Comparison of ENCODE assay signal across 23 cellular contexts in genomic region chr3:154285221-154285620, GRCh38. TPM values are rescaled to one million over a fixed set of nuclear protein-coding genes. Genes with fewer than 3 reads are reported as not detected.
A peak's percentile ranks its signal among the peaks of the same experiment; 100 is the strongest.
DNase-seq lines count a peak whose midpoint lies in the region; ATAC-seq and TF ChIP-seq lines count a peak whose summit lies in the region.
"Had no signal": no experiment of that assay in that cellular context is flagged by ENCODE, and none has a peak within 500 bp of the region (broad histone marks: within the 10 kb centered on the region; RNA-seq: fewer than 3 reads in every experiment).

No MANE protein-coding gene starts in this region.

- H3K27ac Mint-ChIP-seq in activated T-cell treated with anti-CD3 and anti-CD28 coated beads, Interleukin-2, amount 50 U/mL, for 72 hours = peak overlapping the region; percentile 55
- H3K27ac Mint-ChIP-seq: activated naive CD8-positive, alpha-beta T cell; CD4-positive, alpha-beta T cell; stimulated activated naive CD8-positive, alpha-beta T cell treated with anti-CD3 and anti-CD28 coated beads, Interleukin-15, Interleukin-2, amounts not matched to agents 100 ng/mL and 50 ng/mL, for 24 hours had no signal

- no peak overlapping the region for H2AFZ ChIP-seq in PC-3 (ENCODE audit: low read length)

- no peaks in the 10 kb centered on the region for H3K9me3 Mint-ChIP-seq in activated T-cell treated with anti-CD3 and anti-CD28 coated beads, Interleukin-2, amount 50 U/mL, for 72 hours
- H3K9me3 Mint-ChIP-seq: brain; CD4-positive, alpha-beta T cell; immature natural killer cell; neural crest cell; stimulated activated naive CD8-positive, alpha-beta T cell treated with anti-CD3 and anti-CD28 coated beads, Interleukin-15, Interleukin-2, amounts not matched to agents 100 ng/mL and 50 ng/mL, for 24 hours had no signal

- intact Hi-C loops in upper lobe of right lung (cut with DNase I) = no loop called here
- intact Hi-C loops in PC-3 (cut with micrococcal nuclease) = no loop called here

- ATAC-seq in activated T-cell treated with anti-CD3 and anti-CD28 coated beads, Interleukin-2, amount 50 U/mL, for 72 hours (replicated peaks in 1 of 2) = no peak
- ATAC-seq in HG03064 (IDR thresholded peaks at IDR 0.05; ENCODE audit: low read depth, unreplicated experiment) = peak; percentile 70
- peak; percentile 46 for ATAC-seq in upper lobe of right lung
- ATAC-seq in HG02840 (IDR thresholded peaks at IDR 0.05; ENCODE audit: low FRiP score, unreplicated experiment) = no peak
- no peak for ATAC-seq in PC-3

- no peak overlapping the region for H3K9ac ChIP-seq in PC-3 (ENCODE audit: low read length)

- peaks cover 5 to 34% of the 10 kb centered on the region in 2 donors for H3K36me3 Mint-ChIP-seq in activated T-cell treated with anti-CD3 and anti-CD28 coated beads, Interleukin-2, amount 50 U/mL, for 72 hours (ENCODE audit: insufficient read depth in 2 of 2)

- no peak for DNase-seq in activated T-cell treated with anti-CD3 and anti-CD28 coated beads, Interleukin-2, amount 50 U/mL, for 72 hours
- DNase-seq in activated T-cell treated with anti-CD3 and anti-CD28 coated beads, Interleukin-2, amount 50 U/mL, for 1 hour = no peak
- DNase-seq in SKM-1 treated with dmso at 0.1 percent for 144 hours (lab: John Stamatoyannopoulos, UW; ENCODE audit: unreplicated experiment) = peak; percentile 31
- no peak for DNase-seq in upper lobe of right lung
- DNase-seq in PC-3 = no peak
- DNase-seq in midbrain (lab: John Stamatoyannopoulos, UW) = no peak
- DNase-seq: CD4-positive, alpha-beta T cell; dermis blood vessel endothelial cell; DMS79; glutamatergic neuron; H7; immature natural killer cell; NCI-H1092; T-helper 2 cell had no signal

- H3F3A ChIP-seq in PC-3 (ENCODE audit: low read length, unreplicated experiment) = no peaks in the 10 kb centered on the region

- H3K4me3 Mint-ChIP-seq in activated T-cell treated with anti-CD3 and anti-CD28 coated beads, Interleukin-2, amount 50 U/mL, for 72 hours = no peak overlapping the region
- H3K4me3 Mint-ChIP-seq: activated naive CD8-positive, alpha-beta T cell; brain; CD4-positive, alpha-beta T cell; immature natural killer cell; neural crest cell; stimulated activated naive CD8-positive, alpha-beta T cell treated with anti-CD3 and anti-CD28 coated beads, Interleukin-15, Interleukin-2, amounts not matched to agents 100 ng/mL and 50 ng/mL, for 24 hours had no signal

- POLR2A ChIA-PET in PC-3 (lab: Charles Lee; ENCODE audit: unreplicated experiment) = no interaction called here

- H3K36me3 ChIP-seq in upper lobe of right lung = peaks cover 88% of the 10 kb centered on the region
- H3K36me3 ChIP-seq in PC-3 (ENCODE audit: low read depth, low read length) = peaks cover 57% of the 10 kb centered on the region

- H3K9me3 ChIP-seq in upper lobe of right lung (no peaks in the 10 kb centered on the region), PC-3 (ENCODE audit: low read length) (no peaks in the 10 kb centered on the region)
- H3K9me3 ChIP-seq: esophagus muscularis mucosa had no signal

- H3K4me3 ChIP-seq in upper lobe of right lung (no peak overlapping the region), PC-3 (ENCODE audit: low read length) (no peak overlapping the region)
- H3K4me3 ChIP-seq: esophagus muscularis mucosa, lung had no signal

- no peaks in the 10 kb centered on the region for H3K27me3 ChIP-seq in upper lobe of right lung
- H3K27me3 ChIP-seq in PC-3 (ENCODE audit: low read length) = no peaks in the 10 kb centered on the region
- H3K27me3 ChIP-seq: esophagus muscularis mucosa had no signal

- no peaks in the 10 kb centered on the region for H3K4me1 Mint-ChIP-seq in activated T-cell treated with anti-CD3 and anti-CD28 coated beads, Interleukin-2, amount 50 U/mL, for 72 hours (ENCODE audit: low read depth)
- H3K4me1 Mint-ChIP-seq: brain, neural crest cell had no signal

- no peaks in the 10 kb centered on the region for H3K79me2 ChIP-seq in PC-3 (ENCODE audit: low read length)

- CTCF ChIA-PET in PC-3 (lab: Charles Lee) = no interaction called here

- no peak overlapping the region for H3K4me2 ChIP-seq in PC-3 (ENCODE audit: low read length)

- no peaks in the 10 kb centered on the region for H3K9me2 ChIP-seq in PC-3 (replicated peaks; ENCODE audit: low read length)

- H3K27ac ChIP-seq in upper lobe of right lung (no peak overlapping the region), PC-3 (ENCODE audit: low read length) (no peak overlapping the region)
- H3K27ac ChIP-seq: esophagus muscularis mucosa, RWPE1 had no signal

- H3K4me1 ChIP-seq in upper lobe of right lung (no peaks in the 10 kb centered on the region), PC-3 (ENCODE audit: insufficient read depth, low read length) (no peaks in the 10 kb centered on the region)

- H3K27me3 Mint-ChIP-seq in activated T-cell treated with anti-CD3 and anti-CD28 coated beads, Interleukin-2, amount 50 U/mL, for 72 hours (ENCODE audit: low read depth) = no peaks in the 10 kb centered on the region
- H3K27me3 Mint-ChIP-seq: activated naive CD8-positive, alpha-beta T cell; brain; CD4-positive, alpha-beta T cell; stimulated activated naive CD8-positive, alpha-beta T cell treated with anti-CD3 and anti-CD28 coated beads, Interleukin-15, Interleukin-2, amounts not matched to agents 100 ng/mL and 50 ng/mL, for 24 hours had no signal

- BruUV-seq in PC-3 (replicated peaks; lab: Mats Ljungman, UMichigan) = no TSS peak

- no peak for TF ChIP-seq CTCF in upper lobe of right lung (IDR thresholded peaks at IDR 0.05)
- no peak for TF ChIP-seq CTCF in PC-3 (conservative IDR thresholded peaks at IDR 0.05; ENCODE audit: low read depth, low read length)

- H4K20me1 ChIP-seq in PC-3 (ENCODE audit: low read length) = no peaks in the 10 kb centered on the region

RNA-seq across cellular contexts. Expression of gene DHX36, which starts 39.1 kb away (rescaled TPM):
- total RNA-seq in activated T-cell treated with anti-CD3 and anti-CD28 coated beads, Interleukin-2, amount 50 U/mL, for 72 hours = 10 to 100 TPM; 73.9 to 76.7 TPM
- total RNA-seq in upper lobe of right lung = 58.4 TPM
- 34.5 and 54.5 TPM in 2 replicates for total RNA-seq in PC-3 (2014; rRNA removed)

Comparison
In these comparisons a context has a peak if more than half of its experiments do, and no peak if none do; other contexts are left out.
1. ATAC-seq: peak in HG03064 (single experiment) and upper lobe of right lung (single experiment); none in activated T-cell treated with anti-CD3 and anti-CD28 coated beads, Interleukin-2, amount 50 U/mL, for 72 hours (0 of 2), HG02840 (single experiment) and PC-3 (single experiment).